8 cellular contexts compared by ENCODE assay signal in genomic region chr17:49746791-49747490, GRCh38. TPM values are rescaled to one million over a fixed set of nuclear protein-coding genes. Genes with fewer than 3 reads are reported as not detected.
DNase-seq lines count a peak whose midpoint lies in the region; ATAC-seq and TF ChIP-seq lines count a peak whose summit lies in the region.

No MANE protein-coding gene starts in this region.

- ATAC-seq in GM19452 (IDR thresholded peaks at IDR 0.05; ENCODE audit: unreplicated experiment) (peak; percentile 44), HG03442 (IDR thresholded peaks at IDR 0.05; ENCODE audit: unreplicated experiment) (peak; percentile 42)

- H3K4me2 ChIP-seq in GM23248 (ENCODE audit: unreplicated experiment): no peak overlapping the region

- H3F3A ChIP-seq in GM23248 (ENCODE audit: insufficient read depth): no peaks in the 10 kb centered on the region

- H2AFZ ChIP-seq in GM23248: no peak overlapping the region

- in situ Hi-C loops in GM23248 (cut with MboI): no loop called here

- no peak for TF ChIP-seq POLR2A in ovary (IDR thresholded peaks at IDR 0.05)

- H3K27me3 Mint-ChIP-seq in osteocyte (ENCODE audit: unreplicated experiment): peaks cover 4% of the 10 kb centered on the region

- H3K27ac ChIP-seq in duodenal mucosa (ENCODE audit: low read depth, low read length) (no peak overlapping the region), GM23248 (no peak overlapping the region), ovary (no peak overlapping the region)

- TF ChIP-seq CTCF in GM10248 (IDR thresholded peaks at IDR 0.05; ENCODE audit: control extremely low read depth, extremely low read depth, low read depth, missing control alignments): no peak
- TF ChIP-seq CTCF in osteocyte (IDR thresholded peaks at IDR 0.05): no peak
- TF ChIP-seq CTCF in ovary (IDR thresholded peaks at IDR 0.05): no peak

- peak overlapping the region; percentile 5 to 49 for H3K9ac ChIP-seq in duodenal mucosa (ENCODE audit: low read depth in 1 of 2, low read length in 2 of 2)
- H3K9ac ChIP-seq in GM23248: no peak overlapping the region

- H3K9me3 ChIP-seq in duodenal mucosa (ENCODE audit: control insufficient read depth in 1 of 2, low read length in 2 of 2): no peaks in the 10 kb centered on the region
- no peaks in the 10 kb centered on the region for H3K9me3 ChIP-seq in GM23248 (ENCODE audit: low read depth)
- no peaks in the 10 kb centered on the region for H3K9me3 ChIP-seq in ovary

- H3K4me3 Mint-ChIP-seq in osteocyte (ENCODE audit: unreplicated experiment): no peak overlapping the region

- peaks cover 36 to 40% of the 10 kb centered on the region in 2 donors for H3K4me1 ChIP-seq in duodenal mucosa (ENCODE audit: control insufficient read depth in 1 of 2, insufficient read depth in 2 of 2, low read length in 2 of 2)
- H3K4me1 ChIP-seq in GM23248 (ENCODE audit: insufficient read depth): peaks cover 7% of the 10 kb centered on the region
- peaks cover 5% of the 10 kb centered on the region for H3K4me1 ChIP-seq in ovary (ENCODE audit: insufficient read depth)

- H3K4me1 Mint-ChIP-seq in osteocyte (ENCODE audit: unreplicated experiment): no peaks in the 10 kb centered on the region

- H3K27me3 ChIP-seq in duodenal mucosa (ENCODE audit: control insufficient read depth in 1 of 2, insufficient read depth in 2 of 2, low read length in 2 of 2): no peaks in the 10 kb centered on the region
- H3K27me3 ChIP-seq in GM23248 (replicated peaks; ENCODE audit: insufficient read depth): no peaks in the 10 kb centered on the region
- H3K27me3 ChIP-seq in ovary: no peaks in the 10 kb centered on the region

- POLR2A ChIA-PET in GM10248 (lab: Yijun Ruan, JAX): interaction anchor here (0.6 to 2.0 kb wide), 5 partner anchors 15 to 343 kb away, joined by 3 to 14 read pairs (median 4); partner anchors contain the start of genes FAM117A and KAT7

- H3K4me3 ChIP-seq in duodenal mucosa (ENCODE audit: low read depth in 1 of 2, low read length in 2 of 2) (peak overlapping the region in 1 of 2 donors; percentile 32), GM23248 (no peak overlapping the region), ovary (no peak overlapping the region)

- H3K9me3 Mint-ChIP-seq in osteocyte (ENCODE audit: unreplicated experiment): no peaks in the 10 kb centered on the region

- H3K79me2 ChIP-seq in GM23248 (ENCODE audit: insufficient read depth): no peaks in the 10 kb centered on the region

- no peaks in the 10 kb centered on the region for H3K9me2 ChIP-seq in GM23248 (ENCODE audit: insufficient read depth)

- H3K36me3 Mint-ChIP-seq in osteocyte (ENCODE audit: unreplicated experiment): no peaks in the 10 kb centered on the region

- TF ChIP-seq EP300 in ovary (IDR thresholded peaks at IDR 0.05): no peak

- no peak overlapping the region for H3K27ac Mint-ChIP-seq in osteocyte (ENCODE audit: unreplicated experiment)

- H4K20me1 ChIP-seq in GM23248 (ENCODE audit: insufficient read depth): no peaks in the 10 kb centered on the region

- DNase-seq in GM10248 (ENCODE audit: extremely low spot score) (peak; percentile 43), osteocyte (ENCODE audit: extremely low spot score, unreplicated experiment) (no peak), GM23248 (no peak), DMS 273 (lab: John Stamatoyannopoulos, UW; ENCODE audit: unreplicated experiment) (no peak), ovary (no peak)

- CTCF ChIA-PET in GM10248 (lab: Yijun Ruan, JAX): interaction anchor here (1.0 to 6.5 kb wide), 15 partner anchors 9 to 191 kb away, joined by 3 to 50 read pairs (median 4); partner anchors contain the start of genes FAM117A, KAT7 and SLC35B1

- intact Hi-C loops in ovary (cut with DNase I): no loop called here

- H3K36me3 ChIP-seq in duodenal mucosa (ENCODE audit: control insufficient read depth in 1 of 2, insufficient read depth in 2 of 2, low read length in 2 of 2) (no peaks in the 10 kb centered on the region), GM23248 (ENCODE audit: low read depth) (no peaks in the 10 kb centered on the region), ovary (no peaks in the 10 kb centered on the region)

- WGBS in GM23248 (ENCODE audit: low coverage in 1 of 2, low lambda C conversion rate in 2 of 2, missing lambda C conversion rate in 2 of 2), 2 experiments: 81 to 88% methylated on average over 5 of the region's 5 CpGs
- WGBS in ovary, 3 donors: 87 to 93% (median 89%) methylated on average over 5 of the region's 5 CpGs

RNA-seq across cellular contexts. Expression of gene FAM117A, which starts 17.0 kb away (rescaled TPM):
- total RNA-seq in osteocyte: 2.7 TPM in 2 replicates
- 4.0 and 10.2 TPM in 2 replicates for total RNA-seq in GM23248 (2014; rRNA removed; shearing (Covaris generic))
- 1.8 and 2.1 TPM in 2 replicates for polyA plus RNA-seq in GM23248 (2016; fragmentation: Nextera tagmentation; extraction: Ambion mirVana)
- 10 to 100 TPM; 16.0 to 30.4 (median 19.0) TPM for total RNA-seq in ovary
- 10 to 100 TPM; 15.0 to 25.2 TPM for polyA plus RNA-seq in ovary

RNA-seq across cellular contexts. Expression of gene SLC35B1, which starts 39.2 kb away (rescaled TPM):
- total RNA-seq in osteocyte (60.0 and 62.0 TPM in 2 replicates), ovary (10 to 100 TPM; 22.9 to 53.3 (median 28.8) TPM)
- total RNA-seq in GM23248 (2014; rRNA removed; shearing (Covaris generic)): 38.3 and 71.7 TPM in 2 replicates
- polyA plus RNA-seq in GM23248 (2016; fragmentation: Nextera tagmentation; extraction: Ambion mirVana) (66.5 and 70.3 TPM in 2 replicates), ovary (10 to 100 TPM; 20.9 to 41.0 TPM)

RNA-seq across cellular contexts. Expression of gene KAT7, which starts 41.5 kb away (rescaled TPM):
- total RNA-seq in osteocyte (50.5 and 58.0 TPM in 2 replicates), ovary (10 to 100 TPM; 23.4 to 76.6 (median 62.8) TPM)
- 20.9 and 41.9 TPM in 2 replicates for total RNA-seq in GM23248 (2014; rRNA removed; shearing (Covaris generic))
- polyA plus RNA-seq in GM23248 (2016; fragmentation: Nextera tagmentation; extraction: Ambion mirVana) (27.0 and 27.5 TPM in 2 replicates), ovary (10 to 100 TPM; 18.4 to 69.8 TPM)
